In the genomic region with DNA sequence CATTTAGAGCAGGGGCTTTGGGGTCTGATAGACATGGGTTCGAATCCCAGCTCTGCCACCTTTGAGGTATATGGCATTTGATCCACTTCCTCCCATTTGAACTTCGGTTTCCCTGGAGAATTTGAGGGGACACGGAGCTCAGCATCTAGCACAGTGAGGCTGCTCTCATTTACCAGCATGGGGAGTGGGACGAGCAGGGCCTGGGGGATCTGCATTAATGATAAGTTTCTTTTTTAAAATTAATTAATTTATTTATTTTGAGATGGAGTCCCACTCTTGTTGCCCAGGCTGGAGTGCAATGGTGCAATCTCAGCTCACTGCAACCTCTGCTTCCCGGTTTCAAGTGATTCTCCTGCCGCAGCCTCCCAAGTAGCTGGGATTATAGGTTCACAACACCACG, we compare ENCODE assay signal across 17 cellular contexts. TPM values are rescaled to one million over a fixed set of nuclear protein-coding genes. Genes with fewer than 3 reads are reported as not detected.
A peak's percentile ranks its signal among the peaks of the same experiment; 100 is the strongest.
DNase-seq lines count a peak whose midpoint lies in the region; ATAC-seq and TF ChIP-seq lines count a peak whose summit lies in the region.
"Had no signal": no experiment of that assay in that cellular context is flagged by ENCODE, and none has a peak within 500 bp of the region (broad histone marks: within the 10 kb centered on the region; RNA-seq: fewer than 3 reads in every experiment).

No MANE protein-coding gene starts in this region.

- TF ChIP-seq CTCF in right atrium auricular region (IDR thresholded peaks at IDR 0.05) (no peak), heart right ventricle (IDR thresholded peaks at IDR 0.05) (no peak), VCaP (conservative IDR thresholded peaks at IDR 0.05) (no peak)

- H3K27ac ChIP-seq in right atrium auricular region, result no peak overlapping the region
- no peak overlapping the region for H3K27ac ChIP-seq in heart right ventricle
- H3K27ac ChIP-seq in VCaP, result peak overlapping the region; percentile 99
- H3K27ac ChIP-seq: RWPE1 had no signal

- 82 to 90% methylated on average over 7 of the region's 7 CpGs for WGBS in heart right ventricle, 2 donors

- ATAC-seq in heart right ventricle, result no peak
- no peak for ATAC-seq in left lobe of liver
- no peak for ATAC-seq in HG03159 (IDR thresholded peaks at IDR 0.05; ENCODE audit: unreplicated experiment)

- H3K9me3 ChIP-seq in right atrium auricular region (no peaks in the 10 kb centered on the region), heart right ventricle (peaks cover 0 to 27% (median 0%) of the 10 kb centered on the region in 11 donors)

- DNase-seq in right atrium auricular region (ENCODE audit: low spot score), result peak; percentile 40
- DNase-seq in heart right ventricle, result no peak
- DNase-seq in left lobe of liver (ENCODE audit: low spot score), result peak; percentile 10
- no peak for DNase-seq in NCI-H510A (lab: John Stamatoyannopoulos, UW)
- no peak for DNase-seq in occipital lobe (lab: John Stamatoyannopoulos, UW)
- DNase-seq: Calu3, DMS79 treated with DMSO at 0.1 percent for 48 hours, GF-D8, GOT3, NCI-H1436, NCI-H187 treated with DMSO at 0.1 percent for 48 hours had no signal

- H3K36me3 ChIP-seq in right atrium auricular region, result no peaks in the 10 kb centered on the region
- no peaks in the 10 kb centered on the region for H3K36me3 ChIP-seq in heart right ventricle

- H3K27me3 ChIP-seq in right atrium auricular region (no peaks in the 10 kb centered on the region), heart right ventricle (peaks cover 0 to 7% (median 0%) of the 10 kb centered on the region in 7 donors)

- H3K4me3 ChIP-seq in right atrium auricular region (no peak overlapping the region), heart right ventricle (no peak overlapping the region)

- intact Hi-C loops in heart right ventricle (cut with DNase I), result no loop called here

- H3K4me1 ChIP-seq in right atrium auricular region (no peaks in the 10 kb centered on the region), heart right ventricle (no peaks in the 10 kb centered on the region)

RNA-seq across cellular contexts. Expression of a gene that starts 52.6 kb away (rescaled TPM):
- total RNA-seq in right atrium auricular region (100 to 1,000 TPM in 1 of 2 donors, 10 to 100 TPM in 1; 97.4 to 303 TPM), heart right ventricle (10 to 100 TPM in 5 of 10 donors, 1 to 10 TPM in 5; 1.8 to 17.2 (median 8.9) TPM), left lobe of liver (4.4 TPM), occipital lobe (39.6 TPM)
- 10 to 100 TPM in 1 of 2 donors, 1 to 10 TPM in 1; 6.9 to 14.1 TPM for polyA plus RNA-seq in heart right ventricle
- total RNA-seq: B cell, HT-29 had no signal
- polyA plus RNA-seq: CD14-positive monocyte had no signal

Comparison
In these comparisons a context has a peak if more than half of its experiments do, and no peak if none do; other contexts are left out.
1. DNase-seq: peak in right atrium auricular region (single experiment) and left lobe of liver (single experiment); none in heart right ventricle (0 of 2), NCI-H510A (single experiment) and occipital lobe (single experiment).